Comparison of ENCODE assay signal across 8 cellular contexts in genomic region chr12:47032644-47033043, GRCh38. TPM values are rescaled to one million over a fixed set of nuclear protein-coding genes. Genes with fewer than 3 reads are reported as not detected.
DNase-seq lines count a peak whose midpoint lies in the region; ATAC-seq and TF ChIP-seq lines count a peak whose summit lies in the region.

No MANE protein-coding gene starts in this region.

- H3K9me3 Mint-ChIP-seq in T-cell (no peaks in the 10 kb centered on the region), osteocyte (ENCODE audit: unreplicated experiment) (no peaks in the 10 kb centered on the region)

- H3K36me3 Mint-ChIP-seq in T-cell = no peaks in the 10 kb centered on the region
- H3K36me3 Mint-ChIP-seq in osteocyte (ENCODE audit: unreplicated experiment) = no peaks in the 10 kb centered on the region

- peak; percentile 61 for TF ChIP-seq CTCF in LNCAP (IDR thresholded peaks at IDR 0.05)
- peak; percentile 47 for TF ChIP-seq CTCF in fibroblast of pulmonary artery (IDR thresholded peaks at IDR 0.05; ENCODE audit: low read length, missing control alignments)
- TF ChIP-seq CTCF in osteocyte (IDR thresholded peaks at IDR 0.05) = peak; percentile 74

- H3K27me3 Mint-ChIP-seq in T-cell (no peaks in the 10 kb centered on the region), osteocyte (ENCODE audit: unreplicated experiment) (no peaks in the 10 kb centered on the region)

- H3K4me3 ChIP-seq in fibroblast of pulmonary artery (replicated peaks; ENCODE audit: low read depth, low read length) = no peak overlapping the region

- H3K4me3 Mint-ChIP-seq in T-cell = peak overlapping the region in 1 of 3 donors; percentile 32
- no peak overlapping the region for H3K4me3 Mint-ChIP-seq in osteocyte (ENCODE audit: unreplicated experiment)

- CTCF ChIA-PET in T-cell (lab: Charles Lee) = interaction anchor here (0.5 to 4.3 kb wide), 46 partner anchors 9 to 907 kb away, joined by 3 to 73 read pairs (median 4); no protein-coding TSS in a partner anchor

- DNase-seq in SIG-M5 treated with dmso at 0.1 percent for 504 hours (lab: John Stamatoyannopoulos, UW; ENCODE audit: unreplicated experiment) = peak; percentile 44
- no peak for DNase-seq in SIG-M5 (lab: John Stamatoyannopoulos, UW)
- peak in 11 of 34 experiments; percentile 4 to 45 (median 16) for DNase-seq in T-cell
- DNase-seq in fibroblast of pulmonary artery (ENCODE audit: low read depth) = peak; percentile 87
- no peak for DNase-seq in osteocyte (ENCODE audit: extremely low spot score, unreplicated experiment)
- DNase-seq in C1 segment of cervical spinal cord (lab: John Stamatoyannopoulos, UW) = no peak

- peaks cover 26 to 28% (median 28%) of the 10 kb centered on the region in 3 donors for H3K4me1 Mint-ChIP-seq in T-cell
- H3K4me1 Mint-ChIP-seq in osteocyte (ENCODE audit: unreplicated experiment) = peaks cover 13% of the 10 kb centered on the region

- POLR2A ChIA-PET in T-cell (lab: Charles Lee) = interaction anchor here in 1 of 2 donors (0.6 kb wide), 1 partner anchor 10 kb away, joined by 3 read pairs; no protein-coding TSS in a partner anchor

- ATAC-seq in T-cell (replicated peaks in 1 of 4) (peak; percentile 74 to 85 (median 80)), HG03139 (IDR thresholded peaks at IDR 0.05; ENCODE audit: unreplicated experiment) (no peak)

- H3K27ac Mint-ChIP-seq in T-cell (peak overlapping the region in 1 of 2 donors; percentile 49), osteocyte (ENCODE audit: unreplicated experiment) (no peak overlapping the region)

RNA-seq across cellular contexts. Expression of gene PCED1B, which starts 46.8 kb away (rescaled TPM):
- 100 to 1,000 TPM in 4 of 5 donors, 10 to 100 TPM in 1; 53.7 to 159 (median 119) TPM for total RNA-seq in T-cell
- 1.6 and 2.5 TPM in 2 replicates for total RNA-seq in osteocyte

RNA-seq across cellular contexts. Expression of gene AMIGO2, which starts 47.1 kb away (rescaled TPM):
- total RNA-seq in T-cell = 10 to 100 TPM in 3 of 5 donors, 1 to 10 TPM in 2; 9.6 to 15.4 (median 14.2) TPM
- 16.3 and 16.9 TPM in 2 replicates for total RNA-seq in osteocyte

Comparison
In these comparisons a context has a peak if more than half of its experiments do, and no peak if none do; other contexts are left out.
1. DNase-seq: peak in SIG-M5 treated with dmso at 0.1 percent for 504 hours (single experiment) and fibroblast of pulmonary artery (single experiment); none in SIG-M5 (single experiment), osteocyte (single experiment) and C1 segment of cervical spinal cord (0 of 14).
2. RNA of gene PCED1B, which starts 46.8 kb away (total RNA-seq): 53.7 to 159 TPM in T-cell; 1.6 to 2.5 TPM in osteocyte; every median in the first group is over 10 times any median in the second.
3. Peak in every context shown above with its lines, with median percentiles within 50 percentile points of each other: CTCF ChIP-seq.